Comparison of ENCODE assay signal across 10 cellular contexts in the genomic region with DNA sequence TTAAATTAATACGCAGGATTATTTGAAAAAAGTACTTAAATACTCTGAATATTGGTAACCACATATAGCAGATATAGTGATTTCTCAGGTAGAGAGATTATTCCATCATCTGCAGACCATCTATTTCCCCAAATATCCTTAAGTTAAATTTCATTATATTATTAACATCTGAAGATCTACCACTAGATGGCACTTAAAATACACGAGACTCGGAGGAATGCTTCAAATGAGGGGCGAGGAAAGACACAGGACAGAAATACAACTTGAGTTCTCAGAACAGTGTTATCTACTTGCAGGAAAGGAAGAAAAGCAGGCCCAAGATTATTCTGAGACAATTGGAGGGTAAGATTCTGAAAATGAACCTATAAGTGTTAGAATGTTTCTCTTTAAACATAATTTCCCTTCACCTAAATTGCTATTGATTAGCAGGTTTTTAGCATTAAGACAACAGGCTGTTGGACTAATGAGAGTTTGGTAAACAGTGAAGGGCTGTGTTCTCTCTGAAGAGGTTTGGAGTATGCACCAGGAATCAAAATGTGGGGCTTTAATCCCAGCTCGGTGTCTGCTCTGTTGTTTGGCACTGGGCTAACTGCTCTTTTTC.
DNase-seq lines count a peak whose midpoint lies in the region; ATAC-seq and TF ChIP-seq lines count a peak whose summit lies in the region.
"Had no signal": no experiment of that assay in that cellular context is flagged by ENCODE, and none has a peak within 500 bp of the region (broad histone marks: within the 10 kb centered on the region; RNA-seq: fewer than 3 reads in every experiment).

No MANE protein-coding gene starts in this region.

- no peaks in the 10 kb centered on the region for H3K79me2 ChIP-seq in SK-N-SH (ENCODE audit: insufficient read depth)

- H3K27me3 ChIP-seq in SK-N-SH (ENCODE audit: insufficient read depth): no peaks in the 10 kb centered on the region
- H3K27me3 ChIP-seq in ovary: no peaks in the 10 kb centered on the region

- H3K4me1 ChIP-seq in SK-N-SH (ENCODE audit: control insufficient read depth in 1 of 2, insufficient read depth in 2 of 2, low read depth in 1 of 2, low read length in 1 of 2) (peaks cover 0 to 18% of the 10 kb centered on the region in 2 experiments; a peak in 2 of 4 replicates), ovary (ENCODE audit: insufficient read depth) (no peaks in the 10 kb centered on the region)

- H3K36me3 Mint-ChIP-seq in type B pancreatic cell: no peaks in the 10 kb centered on the region

- H3F3A ChIP-seq in SK-N-SH (replicated peaks; ENCODE audit: insufficient read depth): no peaks in the 10 kb centered on the region

- ATAC-seq in GM18870 (IDR thresholded peaks at IDR 0.05; ENCODE audit: unreplicated experiment) (peak; percentile 39), HG03571 (IDR thresholded peaks at IDR 0.05; ENCODE audit: unreplicated experiment) (no peak)

- H3K9ac ChIP-seq in SK-N-SH: no peak overlapping the region

- no peaks in the 10 kb centered on the region for H3K27me3 Mint-ChIP-seq in type B pancreatic cell

- peak; percentile 67 for TF ChIP-seq CTCF in SK-N-SH (IDR thresholded peaks at IDR 0.05)
- TF ChIP-seq CTCF in type B pancreatic cell (conservative IDR thresholded peaks at IDR 0.05): peak; percentile 81
- no peak for TF ChIP-seq CTCF in ovary (IDR thresholded peaks at IDR 0.05)

- no peak overlapping the region for H3K27ac Mint-ChIP-seq in type B pancreatic cell

- WGBS in SK-N-SH (ENCODE audit: low lambda C conversion rate): 25% methylated on average over 5 of the region's 5 CpGs
- WGBS in ovary, 3 donors: 14 to 16% (median 15%) methylated on average over 5 of the region's 5 CpGs

- CTCF ChIA-PET in SK-N-SH (lab: Yijun Ruan, JAX): interaction anchor here (0.7 to 1.7 kb wide), 8 partner anchors 57 to 1021 kb away, joined by 3 to 6 read pairs (median 4); no protein-coding TSS in a partner anchor

- H3K9me2 ChIP-seq in SK-N-SH: no peaks in the 10 kb centered on the region

- peaks cover 22% of the 10 kb centered on the region for H3K4me1 Mint-ChIP-seq in type B pancreatic cell (ENCODE audit: unreplicated experiment)

- no peak overlapping the region for H3K4me2 ChIP-seq in SK-N-SH

- H4K20me1 ChIP-seq in SK-N-SH (ENCODE audit: insufficient read depth): no peaks in the 10 kb centered on the region

- peak; percentile 26 to 35 for DNase-seq in AML-193 (lab: John Stamatoyannopoulos, UW)
- peak; percentile 40 for DNase-seq in LoVo (ENCODE audit: low spot score)
- DNase-seq in SK-N-SH: peak; percentile 42
- peak; percentile 18 for DNase-seq in glomerular visceral epithelial cell (ENCODE audit: extremely low spot score)
- no peak for DNase-seq in type B pancreatic cell (ENCODE audit: extremely low spot score, unreplicated experiment)
- DNase-seq in ovary: no peak

- TF ChIP-seq POLR2A in ovary (IDR thresholded peaks at IDR 0.05): no peak

- H3K36me3 ChIP-seq in SK-N-SH (replicated peaks in 1 of 2; ENCODE audit: control insufficient read depth in 1 of 2, insufficient read depth in 2 of 2, low read length in 1 of 2) (no peaks in the 10 kb centered on the region), ovary (no peaks in the 10 kb centered on the region)
- H3K36me3 ChIP-seq: thoracic aorta had no signal

- intact Hi-C loops in ovary (cut with DNase I): loop anchor here in 1 of 4 donors (10.0 kb wide), 1 partner anchor 817 kb away; no protein-coding TSS in a partner anchor

- H3K27ac ChIP-seq in SK-N-SH (ENCODE audit: low read depth in 2 of 2, low read length in 1 of 2) (peak overlapping the region in 1 of 2 experiments; percentile 87; a peak in 2 of 4 replicates), ovary (no peak overlapping the region)
- H3K27ac ChIP-seq: epithelial cell of prostate, thoracic aorta had no signal

- H3K9me3 ChIP-seq in SK-N-SH (no peaks in the 10 kb centered on the region), ovary (no peaks in the 10 kb centered on the region)
- H3K9me3 ChIP-seq: thoracic aorta had no signal

- H3K4me3 ChIP-seq in SK-N-SH (ENCODE audit: low read depth in 2 of 2, low read length in 1 of 2) (no peak overlapping the region), ovary (no peak overlapping the region)
- H3K4me3 ChIP-seq: thoracic aorta had no signal

- TF ChIP-seq EP300 in SK-N-SH (IDR thresholded peaks at IDR 0.05; ENCODE audit: borderline replicate concordance in 1 of 2, low read depth in 1 of 2, low read length in 1 of 2): peak in 1 of 2 experiments; percentile 24; a peak in 1 of 4 replicates
- no peak for TF ChIP-seq EP300 in ovary (IDR thresholded peaks at IDR 0.05)

- peak; percentile 90 for TF ChIP-seq RAD21 in SK-N-SH (IDR thresholded peaks at IDR 0.05; ENCODE audit: low read length)

- H3K4me3 Mint-ChIP-seq in type B pancreatic cell: no peak overlapping the region

- POLR2A ChIA-PET in SK-N-SH (lab: Yijun Ruan, JAX): no interaction called here

- no peaks in the 10 kb centered on the region for H3K9me3 Mint-ChIP-seq in type B pancreatic cell

- H2AFZ ChIP-seq in SK-N-SH (ENCODE audit: low read depth): no peak overlapping the region

TF ChIP-seq in SK-N-SH, 30 proteins besides CTCF, POLR2A, EP300 and RAD21:
- TF ChIP-seq SMC3 (IDR thresholded peaks at IDR 0.05; ENCODE audit: low read depth, low read length): peak; percentile 60
- no peak for TF ChIP-seq JUND (IDR thresholded peaks at IDR 0.05)

Comparison
In these comparisons a context has a peak if more than half of its experiments do, and no peak if none do; other contexts are left out.
1. DNase-seq: peak in AML-193 (2 of 2), LoVo (single experiment), SK-N-SH (single experiment) and glomerular visceral epithelial cell (single experiment); none in type B pancreatic cell (single experiment) and ovary (0 of 5).
2. CTCF ChIP-seq: peak in SK-N-SH (single experiment) and type B pancreatic cell (single experiment); none in ovary (0 of 3).